24 cellular contexts compared by ENCODE assay signal in the genomic region with DNA sequence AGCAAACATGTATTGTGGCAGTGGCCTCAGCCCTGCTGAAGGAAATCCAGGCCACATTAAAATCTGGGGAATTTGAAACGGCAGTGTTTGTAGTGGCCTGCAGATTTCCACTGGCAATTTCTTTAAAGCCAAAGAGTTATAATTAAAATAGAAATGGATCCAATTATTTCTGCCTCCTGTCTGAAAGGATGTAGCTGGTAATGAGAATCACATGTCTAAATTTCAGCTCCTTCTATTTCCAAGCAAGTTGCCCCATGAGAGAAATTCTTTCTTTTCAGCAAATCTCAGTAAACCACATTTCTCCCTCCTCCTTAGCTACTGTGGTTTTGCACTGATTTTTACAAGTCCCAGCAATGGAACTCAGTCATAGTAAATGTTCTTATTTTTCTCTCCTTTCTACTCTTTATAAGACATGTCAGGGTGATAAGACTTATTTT. TPM values are rescaled to one million over a fixed set of nuclear protein-coding genes. Genes with fewer than 3 reads are reported as not detected.
A peak's percentile ranks its signal among the peaks of the same experiment; 100 is the strongest.
DNase-seq lines count a peak whose midpoint lies in the region; ATAC-seq and TF ChIP-seq lines count a peak whose summit lies in the region.
"Had no signal": no experiment of that assay in that cellular context is flagged by ENCODE, and none has a peak within 500 bp of the region (broad histone marks: within the 10 kb centered on the region; RNA-seq: fewer than 3 reads in every experiment).

No MANE protein-coding gene starts in this region.

- no peaks in the 10 kb centered on the region for H3K9me2 ChIP-seq in Karpas-422 (replicated peaks; ENCODE audit: insufficient read depth, low read length)

- no peak overlapping the region for H3K9ac ChIP-seq in Karpas-422 (ENCODE audit: low read length)

- no peaks in the 10 kb centered on the region for H4K20me1 ChIP-seq in osteoblast (ENCODE audit: insufficient read depth, low read length)
- H4K20me1 ChIP-seq in Karpas-422 (ENCODE audit: insufficient read depth, low read depth, low read length): no peaks in the 10 kb centered on the region

- TF ChIP-seq CTCF in AG09319 (IDR thresholded peaks at IDR 0.05; ENCODE audit: low read depth, low read length) (no peak), osteoblast (IDR thresholded peaks at IDR 0.05; ENCODE audit: extremely low read depth, low read depth, low read length) (no peak)

- H2AFZ ChIP-seq in osteoblast (ENCODE audit: low read length) (peak overlapping the region; percentile 51), Karpas-422 (ENCODE audit: low read length) (no peak overlapping the region)

- H3K9me3 ChIP-seq in osteoblast (ENCODE audit: low read depth, low read length) (no peaks in the 10 kb centered on the region), Karpas-422 (ENCODE audit: low read length) (no peaks in the 10 kb centered on the region)
- H3K9me3 ChIP-seq: BE2C, prostate gland had no signal

- ATAC-seq in HG03159 (IDR thresholded peaks at IDR 0.05; ENCODE audit: unreplicated experiment): no peak
- no peak for ATAC-seq in HG02884 (IDR thresholded peaks at IDR 0.05; ENCODE audit: unreplicated experiment)

- H3K4me2 ChIP-seq in osteoblast (ENCODE audit: insufficient read depth, low read length) (peak overlapping the region; percentile 3), Karpas-422 (ENCODE audit: low read depth, low read length, poor library complexity, severe bottlenecking) (no peak overlapping the region)

- no peaks in the 10 kb centered on the region for H3K79me2 ChIP-seq in osteoblast (ENCODE audit: insufficient read depth, low read length)
- H3K79me2 ChIP-seq in Karpas-422 (ENCODE audit: low read length): no peaks in the 10 kb centered on the region

- no peaks in the 10 kb centered on the region for H3K27me3 ChIP-seq in osteoblast (ENCODE audit: insufficient read depth, low read length)
- no peaks in the 10 kb centered on the region for H3K27me3 ChIP-seq in Karpas-422 (ENCODE audit: low read length)
- H3K27me3 ChIP-seq: ascending aorta, BE2C, stomach, transverse colon had no signal

- DNase-seq in AG09319 (ENCODE audit: extremely low read depth, low read depth) (peak; percentile 3), OCI-M1 (lab: John Stamatoyannopoulos, UW) (peak; percentile 10), epidermal melanocyte (ENCODE audit: insufficient read length, low spot score) (peak; percentile 79), osteoblast (ENCODE audit: insufficient read length, low spot score, missing footprints) (no peak), Karpas-422 (no peak), 8988T (no peak)
- DNase-seq: activated B cell treated with CpG ODN at 0.5 μM for 24 hours; activated CD4-positive, alpha-beta T cell treated with anti-CD3 and anti-CD28 coated beads, Interleukin-2, amount 50 U/mL, for 4 hours; BE2C; DMS79; islet precursor cell; NCI-H1092; NCI-H187 treated with DMSO at 0.1 percent for 48 hours; NCI-H748 treated with DMSO at 0.1 percent for 48 hours; SHP77 treated with DMSO at 0.1 percent for 48 hours; stimulated activated CD8-positive, alpha-beta memory T cell treated with anti-CD3 and anti-CD28 coated beads, Interleukin-4, amount 100 ng/mL, for 48 hours; stomach; SW 1271; transverse colon had no signal

- H3K27ac ChIP-seq in osteoblast (ENCODE audit: low read depth, low read length) (peak overlapping the region; percentile 88), Karpas-422 (ENCODE audit: low read length) (no peak overlapping the region)
- H3K27ac ChIP-seq: prostate gland, stomach, transverse colon had no signal

- H3K4me3 ChIP-seq in osteoblast (ENCODE audit: insufficient read depth, low read length) (no peak overlapping the region), Karpas-422 (ENCODE audit: low read length) (no peak overlapping the region)
- H3K4me3 ChIP-seq: ascending aorta, lung, prostate gland, stomach, transverse colon had no signal

- H3K4me1 ChIP-seq in osteoblast (ENCODE audit: insufficient read depth, low read length) (peaks cover 61% of the 10 kb centered on the region), Karpas-422 (ENCODE audit: low read length) (peaks cover 23% of the 10 kb centered on the region)
- H3K4me1 ChIP-seq: ascending aorta, BE2C, prostate gland, stomach had no signal

- H3K36me3 ChIP-seq in osteoblast (ENCODE audit: insufficient read depth, low read length) (no peaks in the 10 kb centered on the region), Karpas-422 (ENCODE audit: insufficient read depth, low read length) (no peaks in the 10 kb centered on the region; the same call in 1 of the 2 replicates)
- H3K36me3 ChIP-seq: ascending aorta, BE2C, prostate gland, stomach, transverse colon had no signal

RNA-seq across cellular contexts. Expression of gene ZNF396, which starts 55.4 kb away (rescaled TPM):
- total RNA-seq in osteoblast: 1.8 and 3.3 TPM in 2 replicates
- total RNA-seq in Karpas-422 (2014; rRNA removed; shearing (Covaris generic); ENCODE audit: low replicate concordance): 1.0 and 1.4 TPM in 2 replicates

Comparison
In these comparisons a context has a peak if more than half of its experiments do, and no peak if none do; other contexts are left out.
1. DNase-seq: peak in AG09319 (single experiment), OCI-M1 (single experiment) and epidermal melanocyte (single experiment); none in osteoblast (single experiment), Karpas-422 (single experiment) and 8988T (single experiment).